1 cellular context compared by ENCODE assay signal in genomic region chr1:40379785-40380452, GRCh38.
TF ChIP-seq lines count a peak whose summit lies in the region.

No MANE protein-coding gene starts in this region.

TF ChIP-seq in HEK293, 187 proteins besides CTCF, POLR2A, EP300 and RAD21 (continued from another document):
- TF ChIP-seq KLF10 (tag by site-specific recombination; IDR thresholded peaks at IDR 0.05) (no peak), PRDM6 (tag by site-specific recombination; IDR thresholded peaks at IDR 0.05) (peak; percentile 82), ZNF112 (tag by site-specific recombination; IDR thresholded peaks at IDR 0.05) (no peak), ZNF341 (tag by site-specific recombination; IDR thresholded peaks at IDR 0.05; ENCODE audit: low read depth) (peak; percentile 58), ZNF26 (tag by site-specific recombination; IDR thresholded peaks at IDR 0.05) (no peak), RBAK (tag by site-specific recombination; IDR thresholded peaks at IDR 0.05) (no peak), ZNF660 (tag by site-specific recombination; IDR thresholded peaks at IDR 0.05) (0 out of 2 replicates have a peak, but pooled peaks have one; percentile 36), ZNF426 (tag by site-specific recombination; IDR thresholded peaks at IDR 0.05) (no peak), PBX3 (CRISPR knock-in tag; IDR thresholded peaks at IDR 0.05) (no peak), ZNF362 (tag by site-specific recombination; IDR thresholded peaks at IDR 0.05) (no peak)
